13 cellular contexts compared by ENCODE assay signal in genomic region chr6:28856617-28857000, GRCh38.
"Had no signal": no experiment of that assay in that cellular context is flagged by ENCODE, and none has a peak within 500 bp of the region (broad histone marks: within the 10 kb centered on the region; RNA-seq: fewer than 3 reads in every experiment).

No MANE protein-coding gene starts in this region.

- H3K27me3 Mint-ChIP-seq: activated naive CD8-positive, alpha-beta T cell had no signal

- H3K4me3 Mint-ChIP-seq: activated naive CD8-positive, alpha-beta T cell; stimulated activated naive CD8-positive, alpha-beta T cell treated with anti-CD3 and anti-CD28 coated beads, Interleukin-15, Interleukin-2, amounts not matched to agents 100 ng/mL and 50 ng/mL, for 24 hours had no signal

- DNase-seq: activated CD4-positive, alpha-beta T cell treated with anti-CD3 and anti-CD28 coated beads, Interleukin-2, amount 50 U/mL, for 4 hours; cerebellar nuclear complex; effector CD4-positive, alpha-beta T cell; gastrocnemius medialis; heart right ventricle; left lung; stimulated activated CD4-positive, alpha-beta T cell treated with anti-CD3 and anti-CD28 coated beads, Interleukin-2, amount 100 ng/mL, for 24 hours; T-helper 9 cell; WERI-Rb-1 had no signal

- H3K36me3 Mint-ChIP-seq: activated naive CD8-positive, alpha-beta T cell had no signal

- ATAC-seq: esophagus mucosa, gastrocnemius medialis, heart right ventricle, left lung had no signal

- H3K27ac Mint-ChIP-seq: activated naive CD8-positive, alpha-beta T cell; progenitor cell of endocrine pancreas; stimulated activated naive CD8-positive, alpha-beta T cell treated with anti-CD3 and anti-CD28 coated beads, Interleukin-15, Interleukin-2, amounts not matched to agents 100 ng/mL and 50 ng/mL, for 24 hours had no signal

- H3K9me3 Mint-ChIP-seq: stimulated activated naive CD8-positive, alpha-beta T cell treated with anti-CD3 and anti-CD28 coated beads, Interleukin-15, Interleukin-2, amounts not matched to agents 100 ng/mL and 50 ng/mL, for 24 hours had no signal
